Comparison of ENCODE assay signal across 33 cellular contexts in genomic region chr4:93289241-93289640, GRCh38.
DNase-seq lines count a peak whose midpoint lies in the region; ATAC-seq and TF ChIP-seq lines count a peak whose summit lies in the region.
"Had no signal": no experiment of that assay in that cellular context is flagged by ENCODE, and none has a peak within 500 bp of the region (broad histone marks: within the 10 kb centered on the region; RNA-seq: fewer than 3 reads in every experiment).

No MANE protein-coding gene starts in this region.

- H3K4me2 ChIP-seq in SK-N-SH: no peak overlapping the region
- H3K4me2 ChIP-seq in trophoblast cell (ENCODE audit: low read length): no peak overlapping the region
- H3K4me2 ChIP-seq: A549; BLaER1; BLaER1 treated with 17β-estradiol and CSF1 and Interleukin-3, amounts not matched to agents 10 nM and 100 nM had no signal

- H2AFZ ChIP-seq in SK-N-SH (ENCODE audit: low read depth) (no peak overlapping the region), trophoblast cell (ENCODE audit: insufficient read depth, low read length, poor library complexity) (no peak overlapping the region)

- no peak overlapping the region for H2AK5ac ChIP-seq in trophoblast cell (ENCODE audit: low read length)

- H3K4me1 ChIP-seq in SK-N-SH (ENCODE audit: control insufficient read depth in 1 of 2, insufficient read depth in 2 of 2, low read depth in 1 of 2, low read length in 1 of 2) (no peaks in the 10 kb centered on the region), trophoblast cell (ENCODE audit: control insufficient read depth in 1 of 2, insufficient read depth in 2 of 2, low read length in 2 of 2) (no peaks in the 10 kb centered on the region), upper lobe of left lung (no peaks in the 10 kb centered on the region), left lung (no peaks in the 10 kb centered on the region)
- H3K4me1 ChIP-seq: A549; BE2C; BLaER1; BLaER1 treated with 17β-estradiol and CSF1 and Interleukin-3, amounts not matched to agents 10 nM and 100 nM; Caco-2 had no signal

- no peak for TF ChIP-seq RAD21 in SK-N-SH (IDR thresholded peaks at IDR 0.05; ENCODE audit: low read length)

- TF ChIP-seq CTCF in SK-N-SH (IDR thresholded peaks at IDR 0.05): no peak
- no peak for TF ChIP-seq CTCF in upper lobe of left lung (IDR thresholded peaks at IDR 0.05)
- TF ChIP-seq CTCF in left lung (IDR thresholded peaks at IDR 0.05): no peak

- CTCF ChIA-PET in SK-N-SH (lab: Yijun Ruan, JAX): no interaction called here

- no peak overlapping the region for H2BK12ac ChIP-seq in trophoblast cell (ENCODE audit: low read length)

- H3K27ac ChIP-seq in SK-N-SH (ENCODE audit: low read depth in 2 of 2, low read length in 1 of 2) (no peak overlapping the region), trophoblast cell (ENCODE audit: low read depth, low read length) (no peak overlapping the region), upper lobe of left lung (no peak overlapping the region), left lung (no peak overlapping the region)
- H3K27ac ChIP-seq: 22Rv1; A549; BLaER1; BLaER1 treated with 17β-estradiol and CSF1 and Interleukin-3, amounts not matched to agents 10 nM and 100 nM; C4-2B had no signal

- H3K79me1 ChIP-seq in trophoblast cell (ENCODE audit: low read length): no peaks in the 10 kb centered on the region

- no peaks in the 10 kb centered on the region for H3K36me3 ChIP-seq in SK-N-SH (replicated peaks in 1 of 2; ENCODE audit: control insufficient read depth in 1 of 2, insufficient read depth in 2 of 2, low read length in 1 of 2)
- H3K36me3 ChIP-seq in trophoblast cell (ENCODE audit: control insufficient read depth in 1 of 2, insufficient read depth in 2 of 2, low read length in 2 of 2): no peaks in the 10 kb centered on the region
- no peaks in the 10 kb centered on the region for H3K36me3 ChIP-seq in upper lobe of left lung
- no peaks in the 10 kb centered on the region for H3K36me3 ChIP-seq in left lung
- H3K36me3 ChIP-seq: BE2C; BLaER1; BLaER1 treated with 17β-estradiol and CSF1 and Interleukin-3, amounts not matched to agents 10 nM and 100 nM had no signal

- no peak for ATAC-seq in SK-N-SH treated with all-trans-retinoic acid at 6 μM for 48 hours
- no peak for ATAC-seq in upper lobe of left lung (ENCODE audit: low FRiP score in 2 of 2)
- no peak for ATAC-seq in left lung
- ATAC-seq: A549; CD8-positive, alpha-beta T cell had no signal

- H2BK120ac ChIP-seq in trophoblast cell (ENCODE audit: insufficient read depth, low read length, poor library complexity): no peak overlapping the region

- H3K14ac ChIP-seq in trophoblast cell (ENCODE audit: low read length): no peak overlapping the region

- intact Hi-C loops in left lung (cut with DNase I): no loop called here

- no peaks in the 10 kb centered on the region for H4K20me1 ChIP-seq in SK-N-SH (ENCODE audit: insufficient read depth)
- H4K20me1 ChIP-seq: BLaER1; BLaER1 treated with 17β-estradiol and CSF1 and Interleukin-3, amounts not matched to agents 10 nM and 100 nM had no signal

- no peaks in the 10 kb centered on the region for H3F3A ChIP-seq in SK-N-SH (replicated peaks; ENCODE audit: insufficient read depth)

- TF ChIP-seq POLR2A in upper lobe of left lung (IDR thresholded peaks at IDR 0.05): no peak

- no peak overlapping the region for H3K23ac ChIP-seq in trophoblast cell (ENCODE audit: low read length)

- POLR2A ChIA-PET in SK-N-SH (lab: Yijun Ruan, JAX): no interaction called here

- H3K9me3 ChIP-seq in SK-N-SH: no peaks in the 10 kb centered on the region
- H3K9me3 ChIP-seq in trophoblast cell (ENCODE audit: insufficient read depth, low read depth, low read length): no peaks in the 10 kb centered on the region
- no peaks in the 10 kb centered on the region for H3K9me3 ChIP-seq in upper lobe of left lung
- no peaks in the 10 kb centered on the region for H3K9me3 ChIP-seq in left lung
- H3K9me3 ChIP-seq: A549; BE2C; BLaER1; BLaER1 treated with 17β-estradiol and CSF1 and Interleukin-3, amounts not matched to agents 10 nM and 100 nM; Caco-2 had no signal

- DNase-seq in SK-N-SH: peak; percentile 17
- DNase-seq in NCI-H69 (lab: John Stamatoyannopoulos, UW): peak; percentile 23
- DNase-seq in SK-N-DZ (ENCODE audit: low spot score): peak; percentile 4
- peak; percentile 57 to 73 for DNase-seq in trophoblast cell
- no peak for DNase-seq in activated CD4-positive, alpha-beta T cell treated with anti-CD3 and anti-CD28 coated beads, Interleukin-2, amount 50 U/mL, for 4 hours
- no peak for DNase-seq in upper lobe of left lung
- no peak for DNase-seq in left lung
- DNase-seq: 8988T; ACHN; AML-193; BE2C; C1 segment of cervical spinal cord; Caco-2; Calu3; CD4-positive, alpha-beta memory T cell; CD4-positive, alpha-beta T cell; CD4-positive, CD25-positive, alpha-beta regulatory T cell; CD8-positive, alpha-beta memory T cell; CD8-positive, alpha-beta T cell; COR-L47; DMS 273 treated with DMSO at 0.1 percent for 48 hours; DMS153; DMS53; DMS79; DMS79 treated with DMSO at 0.1 percent for 48 hours; DND-41; EL had no signal

- H3K79me2 ChIP-seq in SK-N-SH (ENCODE audit: insufficient read depth) (no peaks in the 10 kb centered on the region), trophoblast cell (ENCODE audit: control insufficient read depth, insufficient read depth, low read length, poor library complexity) (no peaks in the 10 kb centered on the region)

- TF ChIP-seq EP300 in SK-N-SH (IDR thresholded peaks at IDR 0.05; ENCODE audit: borderline replicate concordance in 1 of 2, low read depth in 1 of 2, low read length in 1 of 2) (no peak), upper lobe of left lung (IDR thresholded peaks at IDR 0.05) (no peak)

- H3K9me2 ChIP-seq in SK-N-SH: no peaks in the 10 kb centered on the region

- H3K9ac ChIP-seq in SK-N-SH (no peak overlapping the region), trophoblast cell (ENCODE audit: low read length) (no peak overlapping the region)
- H3K9ac ChIP-seq: BLaER1; BLaER1 treated with 17β-estradiol and CSF1 and Interleukin-3, amounts not matched to agents 10 nM and 100 nM had no signal

- no peak overlapping the region for H2BK5ac ChIP-seq in trophoblast cell (ENCODE audit: low read depth, low read length, poor library complexity)

- H4K8ac ChIP-seq in trophoblast cell (ENCODE audit: low read depth, low read length): no peak overlapping the region

- no peak overlapping the region for H3K4ac ChIP-seq in trophoblast cell (ENCODE audit: low read depth, low read length)

- H3K27me3 ChIP-seq in SK-N-SH (ENCODE audit: insufficient read depth): no peaks in the 10 kb centered on the region
- no peaks in the 10 kb centered on the region for H3K27me3 ChIP-seq in trophoblast cell (ENCODE audit: insufficient read depth, low read length)
- no peaks in the 10 kb centered on the region for H3K27me3 ChIP-seq in upper lobe of left lung
- no peaks in the 10 kb centered on the region for H3K27me3 ChIP-seq in left lung
- H3K27me3 ChIP-seq: BE2C; BLaER1; BLaER1 treated with 17β-estradiol and CSF1 and Interleukin-3, amounts not matched to agents 10 nM and 100 nM had no signal

- 63% methylated on average over 2 of the region's 2 CpGs for WGBS in SK-N-SH (ENCODE audit: low lambda C conversion rate)
- WGBS in trophoblast cell (ENCODE audit: extremely low coverage, insufficient coverage, insufficient read length): no CpG with 5 or more reads among the region's 2 CpGs
- 82 to 89% methylated on average over 2 of the region's 2 CpGs for WGBS in upper lobe of left lung, 2 donors

- H4K12ac ChIP-seq in trophoblast cell (ENCODE audit: low read depth, low read length): no peak overlapping the region

- no peak overlapping the region for H4K91ac ChIP-seq in trophoblast cell (ENCODE audit: low read depth, low read length)

- no peak overlapping the region for H3K18ac ChIP-seq in trophoblast cell (ENCODE audit: low read length)

- H3K4me3 ChIP-seq in SK-N-SH (ENCODE audit: low read depth in 2 of 2, low read length in 1 of 2) (no peak overlapping the region), trophoblast cell (ENCODE audit: low read depth, low read length) (no peak overlapping the region), upper lobe of left lung (no peak overlapping the region), left lung (no peak overlapping the region)
- H3K4me3 ChIP-seq: A549; BLaER1; BLaER1 treated with 17β-estradiol and CSF1 and Interleukin-3, amounts not matched to agents 10 nM and 100 nM had no signal

TF ChIP-seq in SK-N-SH, 30 proteins besides CTCF, POLR2A, EP300 and RAD21 (continues in another document):
- peak; percentile 54; the same call in 1 of the 2 replicates for TF ChIP-seq RCOR1 (IDR thresholded peaks at IDR 0.05; ENCODE audit: low read length)

TF ChIP-seq in SK-N-SH treated with all-trans-retinoic acid at 6 μM for 48 hours, 23 proteins besides CTCF, POLR2A, EP300 and RAD21 (continues in another document):
- TF ChIP-seq TOX (CRISPR knock-in tag; IDR thresholded peaks at IDR 0.05; ENCODE audit: borderline replicate concordance) (no peak), CREB5 (CRISPR knock-in tag; IDR thresholded peaks at IDR 0.05; ENCODE audit: low read depth) (no peak), ZC3H10 (CRISPR knock-in tag; IDR thresholded peaks at IDR 0.05) (no peak), ESRRG (CRISPR knock-in tag; IDR thresholded peaks at IDR 0.05) (no peak), BACH2 (CRISPR knock-in tag; IDR thresholded peaks at IDR 0.05; ENCODE audit: borderline replicate concordance) (no peak), ZNF70 (CRISPR knock-in tag; IDR thresholded peaks at IDR 0.05) (no peak)

Comparison
In these comparisons a context has a peak if more than half of its experiments do, and no peak if none do; other contexts are left out.
1. DNase-seq: peak in SK-N-SH (single experiment), NCI-H69 (single experiment), SK-N-DZ (single experiment) and trophoblast cell (2 of 2); none in activated CD4-positive, alpha-beta T cell treated with anti-CD3 and anti-CD28 coated beads, Interleukin-2, amount 50 U/mL, for 4 hours (0 of 2), upper lobe of left lung (0 of 2) and left lung (0 of 2).